In genomic region chr11:92295175-92296137, GRCh38 we compare ENCODE assay signal across 1 cellular context.
TF ChIP-seq lines count a peak whose summit lies in the region.

No MANE protein-coding gene starts in this region.

TF ChIP-seq in neural cell, 6 proteins besides CTCF, POLR2A, EP300 and RAD21 (continued from another document):
- TF ChIP-seq REST (IDR thresholded peaks at IDR 0.05; ENCODE audit: borderline replicate concordance) (no peak), SMC3 (conservative IDR thresholded peaks at IDR 0.05; ENCODE audit: poor library complexity) (no peak), EZH2 (IDR thresholded peaks at IDR 0.05; ENCODE audit: borderline replicate concordance, insufficient read depth, low read length, poor library complexity, severe bottlenecking) (no peak)
